Comparison of ENCODE assay signal across 8 cellular contexts in genomic region chr5:177554474-177555111, GRCh38. TPM values are rescaled to one million over a fixed set of nuclear protein-coding genes. Genes with fewer than 3 reads are reported as not detected.
DNase-seq lines count a peak whose midpoint lies in the region; ATAC-seq and TF ChIP-seq lines count a peak whose summit lies in the region.

Gene FAM193B, minus strand, starts transcription at chr5:177554563. Its CDS starts 105 bp downstream, at chr5:177554458.

- intact Hi-C loops in activated CD4-positive, alpha-beta memory T cell treated with anti-CD3 and anti-CD28 coated beads for 36 hours (cut with micrococcal nuclease) = loop anchor here (1.0 to 5.0 kb wide), 2 partner anchors 37 to 38 kb away; partner anchors contain the start of genes DDX41 and TMED9
- intact Hi-C loops in dorsolateral prefrontal cortex (cut with DNase I) (loop anchor here in 1 of 2 donors (5.0 kb wide), 2 partner anchors 37 to 38 kb away; partner anchors contain the start of genes DDX41 and TMED9), lower leg skin (cut with DNase I; ENCODE audit: low total_unique reads) (loop anchor here (5.0 kb wide), 1 partner anchor 578 kb away; the partner anchor contains the start of gene RMND5B)

- no peaks in the 10 kb centered on the region for H3K9me3 Mint-ChIP-seq in activated CD4-positive, alpha-beta memory T cell treated with anti-CD3 and anti-CD28 coated beads for 36 hours

- peak within 1 kb of the TSS; percentile 63 to 100 (median 90) for H3K4me3 ChIP-seq in dorsolateral prefrontal cortex
- peak within 1 kb of the TSS; percentile 73 for H3K4me3 ChIP-seq in lower leg skin (ENCODE audit: low read depth, poor library complexity, severe bottlenecking)

- peaks cover 35% of the 10 kb centered on the region for H3K4me1 Mint-ChIP-seq in activated CD4-positive, alpha-beta memory T cell treated with anti-CD3 and anti-CD28 coated beads for 36 hours (ENCODE audit: low read depth)

- TF ChIP-seq CTCF in C4-2B (conservative IDR thresholded peaks at IDR 0.05) = peak; percentile 43
- TF ChIP-seq CTCF in dorsolateral prefrontal cortex (IDR thresholded peaks at IDR 0.05 in 54 of 56, conservative IDR thresholded peaks at IDR 0.05 in 2 of 56; ENCODE audit: low read depth in 1 of 56, partially characterized antibody in 56 of 56) = peak in 30 of 56 donors; percentile 4 to 49 (median 23)
- TF ChIP-seq CTCF in lower leg skin (IDR thresholded peaks at IDR 0.05) = no peak

- H3K27ac Mint-ChIP-seq in activated CD4-positive, alpha-beta memory T cell treated with anti-CD3 and anti-CD28 coated beads for 36 hours = peak within 1 kb of the TSS; percentile 51

- DNase-seq in NCI-H774 (lab: John Stamatoyannopoulos, UW) (peak; percentile 88), dorsolateral prefrontal cortex (peak; percentile 92 to 96 (median 94)), lower leg skin (ENCODE audit: low spot score in 2 of 2) (peak; percentile 90 to 99)
- DNase-seq in activated CD4-positive, alpha-beta memory T cell treated with anti-CD3 and anti-CD28 coated beads for 36 hours = peak; percentile 98
- DNase-seq in stimulated activated CD4-positive, alpha-beta T cell treated with anti-CD3 and anti-CD28 coated beads, Interleukin-4, amount 100 ng/mL, for 4 hours = peak; percentile 93 to 94

- H3K27ac ChIP-seq in C4-2B (peak within 1 kb of the TSS; percentile 85), dorsolateral prefrontal cortex (peak within 1 kb of the TSS in 58 of 59 donors; percentile 31 to 89 (median 80))

- H3K36me3 Mint-ChIP-seq in activated CD4-positive, alpha-beta memory T cell treated with anti-CD3 and anti-CD28 coated beads for 36 hours = peaks cover 8% of the 10 kb centered on the region

- no peaks in the 10 kb centered on the region for H3K27me3 ChIP-seq in dorsolateral prefrontal cortex

- CTCF ChIA-PET in activated CD4-positive, alpha-beta memory T cell treated with anti-CD3 and anti-CD28 coated beads for 36 hours (lab: Charles Lee) = no interaction called here

- TF ChIP-seq POLR2A in lower leg skin (IDR thresholded peaks at IDR 0.05) = no peak

- H3K27me3 Mint-ChIP-seq in activated CD4-positive, alpha-beta memory T cell treated with anti-CD3 and anti-CD28 coated beads for 36 hours = no peaks in the 10 kb centered on the region

- POLR2A ChIA-PET in activated CD4-positive, alpha-beta memory T cell treated with anti-CD3 and anti-CD28 coated beads for 36 hours (lab: Charles Lee) = no interaction called here

- H3K4me3 Mint-ChIP-seq in activated CD4-positive, alpha-beta memory T cell treated with anti-CD3 and anti-CD28 coated beads for 36 hours = peak within 1 kb of the TSS; percentile 85

- WGBS in lower leg skin, 2 donors = 8 to 22% methylated on average over 20 to 47 of the region's 49 CpGs

- peak; percentile 95 for ATAC-seq in GM19351 (IDR thresholded peaks at IDR 0.05; ENCODE audit: unreplicated experiment)
- ATAC-seq in HG03520 (IDR thresholded peaks at IDR 0.05; ENCODE audit: unreplicated experiment) = peak; percentile 80

RNA-seq across cellular contexts. Expression of gene FAM193B, which starts in this region (rescaled TPM):
- total RNA-seq in activated CD4-positive, alpha-beta memory T cell treated with anti-CD3 and anti-CD28 coated beads for 36 hours = 10 to 100 TPM; 70.7 to 75.4 TPM
- 100 to 1,000 TPM in 113 of 120 experiments, 10 to 100 TPM in 7; 91.8 to 259 (median 127) TPM for total RNA-seq in dorsolateral prefrontal cortex
- total RNA-seq in lower leg skin = 100 to 1,000 TPM in 1 of 4 donors, 10 to 100 TPM in 3; 57.0 to 128 (median 69.7) TPM

Comparison
In these comparisons a context has a peak if more than half of its experiments do, and no peak if none do; other contexts are left out.
1. Peak in every context shown above with its lines: DNase-seq, ATAC-seq, H3K4me3 ChIP-seq and H3K27ac ChIP-seq.
2. CTCF ChIP-seq: peak in C4-2B (single experiment) and dorsolateral prefrontal cortex (30 of 56); none in lower leg skin (0 of 3).